ENCODE assay signal across 17 cellular contexts in the genomic region with DNA sequence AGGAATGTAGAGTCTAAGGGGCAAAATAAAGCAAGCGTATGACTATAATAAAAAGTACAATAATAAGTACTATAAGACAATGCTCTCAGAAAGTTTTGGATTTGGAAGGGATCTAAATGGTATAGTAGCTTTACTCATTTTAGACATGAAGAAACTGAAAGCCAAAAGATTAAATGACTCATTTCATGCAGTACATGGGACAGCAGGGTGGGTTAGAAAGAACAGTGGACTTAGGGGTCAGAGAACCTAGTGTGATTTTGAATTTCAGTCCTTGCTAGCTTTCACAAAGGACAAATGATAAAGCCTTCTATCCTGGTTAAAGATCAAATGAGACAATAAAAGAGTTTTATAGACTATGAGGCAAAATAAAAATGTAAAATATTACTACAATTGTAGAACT. TPM values are rescaled to one million over a fixed set of nuclear protein-coding genes. Genes with fewer than 3 reads are reported as not detected.
DNase-seq lines count a peak whose midpoint lies in the region; ATAC-seq and TF ChIP-seq lines count a peak whose summit lies in the region.
"Had no signal": no experiment of that assay in that cellular context is flagged by ENCODE, and none has a peak within 500 bp of the region (broad histone marks: within the 10 kb centered on the region; RNA-seq: fewer than 3 reads in every experiment).

No MANE protein-coding gene starts in this region.

- no peak overlapping the region for H3K9ac ChIP-seq in GM23248

- H3K27ac Mint-ChIP-seq in activated naive CD4-positive, alpha-beta T cell treated with anti-CD3 and anti-CD28 coated beads, Interleukin-2, amount 50 U/mL, for 72 hours, result no peak overlapping the region
- H3K27ac Mint-ChIP-seq: CD4-positive, alpha-beta memory T cell had no signal

- H3K79me2 ChIP-seq in GM23248 (ENCODE audit: insufficient read depth), result no peaks in the 10 kb centered on the region

- 84 to 86% methylated on average over 1 of the region's 1 CpG for WGBS in GM23248 (ENCODE audit: low coverage in 1 of 2, low lambda C conversion rate in 2 of 2, missing lambda C conversion rate in 2 of 2), 2 experiments

- H3F3A ChIP-seq in GM23248 (ENCODE audit: insufficient read depth), result no peaks in the 10 kb centered on the region

- H3K4me1 ChIP-seq in GM23248 (ENCODE audit: insufficient read depth), result no peaks in the 10 kb centered on the region
- H3K4me1 ChIP-seq: A549, body of pancreas, pancreas had no signal

- H3K9me3 ChIP-seq in GM23248 (ENCODE audit: low read depth), result no peaks in the 10 kb centered on the region
- H3K9me3 ChIP-seq: A549, body of pancreas, pancreas had no signal

- H3K27ac ChIP-seq in GM23248, result no peak overlapping the region
- no peak overlapping the region for H3K27ac ChIP-seq in coronary artery
- H3K27ac ChIP-seq: A549, body of pancreas, dorsolateral prefrontal cortex, pancreas had no signal

- no peak overlapping the region for H3K4me3 ChIP-seq in GM23248
- no peak overlapping the region for H3K4me3 ChIP-seq in coronary artery
- H3K4me3 ChIP-seq: A549, body of pancreas, dorsolateral prefrontal cortex, pancreas had no signal

- no peak for TF ChIP-seq CTCF in coronary artery (IDR thresholded peaks at IDR 0.05)

- peaks cover 41% of the 10 kb centered on the region for H3K27me3 ChIP-seq in GM23248 (replicated peaks; ENCODE audit: insufficient read depth)
- H3K27me3 ChIP-seq: body of pancreas, pancreas had no signal

- H3K36me3 Mint-ChIP-seq in activated naive CD4-positive, alpha-beta T cell treated with anti-CD3 and anti-CD28 coated beads, Interleukin-2, amount 50 U/mL, for 72 hours, result no peaks in the 10 kb centered on the region
- H3K36me3 Mint-ChIP-seq: CD4-positive, alpha-beta memory T cell had no signal

- H3K9me2 ChIP-seq in GM23248 (ENCODE audit: insufficient read depth), result no peaks in the 10 kb centered on the region

- no peaks in the 10 kb centered on the region for H3K36me3 ChIP-seq in GM23248 (ENCODE audit: low read depth)
- H3K36me3 ChIP-seq: pancreas had no signal

- ATAC-seq in activated naive CD4-positive, alpha-beta T cell treated with anti-CD3 and anti-CD28 coated beads, Interleukin-2, amount 50 U/mL, for 72 hours, result peak; percentile 31 to 52
- ATAC-seq in GM21529 (IDR thresholded peaks at IDR 0.05; ENCODE audit: unreplicated experiment), result peak; percentile 80
- peak; percentile 82 for ATAC-seq in HG03045 (IDR thresholded peaks at IDR 0.05; ENCODE audit: unreplicated experiment)
- peak; percentile 52 for ATAC-seq in stimulated activated naive CD8-positive, alpha-beta T cell treated with anti-CD3 and anti-CD28 coated beads, Interleukin-15, Interleukin-2, amounts not matched to agents 100 U/mL and 50 U/mL, for 24 hours
- ATAC-seq: A549, body of pancreas, HCT116, pancreas, PC-3 had no signal

- no peak overlapping the region for H2AFZ ChIP-seq in GM23248

- DNase-seq in activated naive CD4-positive, alpha-beta T cell treated with anti-CD3 and anti-CD28 coated beads, Interleukin-2, amount 50 U/mL, for 72 hours (ENCODE audit: low spot score in 2 of 2), result no peak
- DNase-seq in activated naive CD4-positive, alpha-beta T cell (lab: John Stamatoyannopoulos, UW), result no peak
- no peak for DNase-seq in stimulated activated naive CD8-positive, alpha-beta T cell treated with anti-CD3 and anti-CD28 coated beads, Interleukin-15, Interleukin-2, amounts not matched to agents 100 U/mL and 50 U/mL, for 24 hours
- DNase-seq in GM23248, result no peak
- DNase-seq in coronary artery (ENCODE audit: low spot score), result no peak
- no peak for DNase-seq in NCI-H2107 treated with DMSO at 0.1 percent for 48 hours (lab: John Stamatoyannopoulos, UW; ENCODE audit: unreplicated experiment)
- DNase-seq: activated naive CD4-positive, alpha-beta T cell treated with Interleukin-2 at 50 U/mL for 16 hours; body of pancreas; CD4-positive, alpha-beta memory T cell; dorsolateral prefrontal cortex; NCI-H510A; PC-3 had no signal

- H4K20me1 ChIP-seq in GM23248 (ENCODE audit: insufficient read depth), result no peaks in the 10 kb centered on the region

- in situ Hi-C loops in GM23248 (cut with MboI), result no loop called here

- H3K4me2 ChIP-seq in GM23248 (ENCODE audit: unreplicated experiment), result no peak overlapping the region
- H3K4me2 ChIP-seq: A549 had no signal

- H3K9me3 Mint-ChIP-seq in activated naive CD4-positive, alpha-beta T cell treated with anti-CD3 and anti-CD28 coated beads, Interleukin-2, amount 50 U/mL, for 72 hours, result no peaks in the 10 kb centered on the region
- H3K9me3 Mint-ChIP-seq: CD4-positive, alpha-beta memory T cell had no signal

RNA-seq across cellular contexts. Expression of gene LEMD3, which starts 6.8 kb away (rescaled TPM):
- 10 to 100 TPM; 18.4 to 27.4 TPM for total RNA-seq in activated naive CD4-positive, alpha-beta T cell treated with anti-CD3 and anti-CD28 coated beads, Interleukin-2, amount 50 U/mL, for 72 hours
- 17.9 and 36.3 TPM in 2 replicates for total RNA-seq in GM23248 (2014; rRNA removed; shearing (Covaris generic))
- 8.4 and 8.6 TPM in 2 replicates for polyA plus RNA-seq in GM23248 (2016; fragmentation: Nextera tagmentation; extraction: Ambion mirVana)

RNA-seq across cellular contexts. Expression of gene WIF1, which starts 41.5 kb away (rescaled TPM):
- total RNA-seq in activated naive CD4-positive, alpha-beta T cell treated with anti-CD3 and anti-CD28 coated beads, Interleukin-2, amount 50 U/mL, for 72 hours, result not detected
- total RNA-seq in GM23248 (2014; rRNA removed; shearing (Covaris generic)), result not detected in 2 replicates
- polyA plus RNA-seq in GM23248 (2016; fragmentation: Nextera tagmentation; extraction: Ambion mirVana), result not detected in 2 replicates
- total RNA-seq: CD4-positive, alpha-beta memory T cell; PC-3 had no signal
- polyA plus RNA-seq: A549; CD4-positive, alpha-beta memory T cell had no signal
